ENCODE assay signal across 2 cellular contexts in the genomic region with DNA sequence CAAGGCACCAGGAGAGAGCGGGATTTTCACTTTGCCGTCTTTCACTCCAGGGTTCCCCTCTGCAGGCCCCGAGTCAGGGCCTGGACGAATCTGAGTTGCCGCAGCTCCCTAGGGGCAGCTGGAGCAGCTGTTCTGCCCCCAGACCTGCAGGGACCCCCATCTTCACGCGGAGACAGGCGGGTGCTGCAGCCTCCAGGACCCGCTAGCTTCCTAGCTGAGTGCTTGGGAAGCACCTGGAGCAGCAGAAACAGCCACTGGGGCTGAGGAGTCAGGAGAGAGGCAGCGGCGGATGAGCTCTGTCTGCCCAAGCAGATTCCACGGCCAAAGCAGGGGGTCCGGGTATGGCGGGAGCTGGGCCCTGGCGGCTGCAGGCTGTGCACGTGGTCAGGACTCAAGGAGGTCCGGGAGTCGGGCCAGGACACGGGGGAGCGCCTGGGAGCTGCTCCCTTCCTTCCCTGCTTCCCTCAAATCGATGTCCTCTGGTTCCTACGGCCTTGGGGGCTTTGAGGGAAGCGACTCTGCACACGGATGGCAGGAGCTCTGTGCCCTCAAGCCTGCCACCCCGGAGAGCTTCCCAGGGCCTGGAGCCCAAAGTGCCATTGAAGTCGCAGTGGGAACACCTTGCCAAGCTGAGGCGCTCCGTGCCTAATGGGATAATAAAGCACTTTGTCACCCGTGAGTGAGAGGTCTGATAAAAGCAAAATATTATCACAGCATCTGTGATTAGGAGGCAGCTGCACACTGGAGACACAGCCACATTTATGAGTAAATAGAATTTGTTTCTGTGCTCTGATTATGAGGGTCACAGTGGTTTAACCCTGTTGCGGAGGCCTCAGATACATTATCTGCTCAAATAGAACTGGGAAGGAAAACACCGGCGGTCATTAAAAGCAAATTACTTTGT.
A peak's percentile ranks its signal among the peaks of the same experiment; 100 is the strongest.
TF ChIP-seq lines count a peak whose summit lies in the region.

No MANE protein-coding gene starts in this region.

TF ChIP-seq in HEK293, 187 proteins besides CTCF, POLR2A, EP300 and RAD21 (continues in another document):
- peak; percentile 94 for TF ChIP-seq GLIS1 (tag by site-specific recombination; IDR thresholded peaks at IDR 0.05)
- TF ChIP-seq ZBTB8A (tag by site-specific recombination; IDR thresholded peaks at IDR 0.05), result peak; percentile 37; the same call in 1 of the 2 replicates
- TF ChIP-seq, protein P1, sequence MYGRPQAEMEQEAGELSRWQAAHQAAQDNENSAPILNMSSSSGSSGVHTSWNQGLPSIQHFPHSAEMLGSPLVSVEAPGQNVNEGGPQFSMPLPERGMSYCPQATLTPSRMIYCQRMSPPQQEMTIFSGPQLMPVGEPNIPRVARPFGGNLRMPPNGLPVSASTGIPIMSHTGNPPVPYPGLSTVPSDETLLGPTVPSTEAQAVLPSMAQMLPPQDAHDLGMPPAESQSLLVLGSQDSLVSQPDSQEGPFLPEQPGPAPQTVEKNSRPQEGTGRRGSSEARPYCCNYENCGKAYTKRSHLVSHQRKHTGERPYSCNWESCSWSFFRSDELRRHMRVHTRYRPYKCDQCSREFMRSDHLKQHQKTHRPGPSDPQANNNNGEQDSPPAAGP (tag by site-specific recombination; IDR thresholded peaks at IDR 0.05), result no peak
- TF ChIP-seq, protein P2, sequence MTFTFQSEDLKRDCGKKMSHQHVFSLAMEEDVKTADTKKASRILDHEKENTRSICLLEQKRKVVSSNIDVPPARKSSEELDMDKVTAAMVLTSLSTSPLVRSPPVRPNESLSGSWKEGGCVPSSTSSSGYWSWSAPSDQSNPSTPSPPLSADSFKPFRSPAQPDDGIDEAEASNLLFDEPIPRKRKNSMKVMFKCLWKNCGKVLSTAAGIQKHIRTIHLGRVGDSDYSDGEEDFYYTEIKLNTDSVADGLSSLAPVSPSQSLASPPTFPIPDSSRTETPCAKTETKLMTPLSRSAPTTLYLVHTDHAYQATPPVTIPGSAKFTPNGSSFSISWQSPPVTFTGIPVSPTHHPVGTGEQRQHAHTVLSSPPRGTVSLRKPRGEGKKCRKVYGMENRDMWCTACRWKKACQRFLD (tag by site-specific recombination; IDR thresholded peaks at IDR 0.05), result no peak
- no peak for TF ChIP-seq ZBTB1 (tag by site-specific recombination; IDR thresholded peaks at IDR 0.05)
- peak; percentile 98 for TF ChIP-seq ZIC2 (tag by site-specific recombination; IDR thresholded peaks at IDR 0.05)
- TF ChIP-seq TCF7L2 (IDR thresholded peaks at IDR 0.05; ENCODE audit: borderline replicate concordance, low read depth, low read length), result peak; percentile 40; the same call in 1 of the 2 replicates
- TF ChIP-seq ZNF571 (tag by site-specific recombination; IDR thresholded peaks at IDR 0.05), result no peak
- TF ChIP-seq, protein P3, sequence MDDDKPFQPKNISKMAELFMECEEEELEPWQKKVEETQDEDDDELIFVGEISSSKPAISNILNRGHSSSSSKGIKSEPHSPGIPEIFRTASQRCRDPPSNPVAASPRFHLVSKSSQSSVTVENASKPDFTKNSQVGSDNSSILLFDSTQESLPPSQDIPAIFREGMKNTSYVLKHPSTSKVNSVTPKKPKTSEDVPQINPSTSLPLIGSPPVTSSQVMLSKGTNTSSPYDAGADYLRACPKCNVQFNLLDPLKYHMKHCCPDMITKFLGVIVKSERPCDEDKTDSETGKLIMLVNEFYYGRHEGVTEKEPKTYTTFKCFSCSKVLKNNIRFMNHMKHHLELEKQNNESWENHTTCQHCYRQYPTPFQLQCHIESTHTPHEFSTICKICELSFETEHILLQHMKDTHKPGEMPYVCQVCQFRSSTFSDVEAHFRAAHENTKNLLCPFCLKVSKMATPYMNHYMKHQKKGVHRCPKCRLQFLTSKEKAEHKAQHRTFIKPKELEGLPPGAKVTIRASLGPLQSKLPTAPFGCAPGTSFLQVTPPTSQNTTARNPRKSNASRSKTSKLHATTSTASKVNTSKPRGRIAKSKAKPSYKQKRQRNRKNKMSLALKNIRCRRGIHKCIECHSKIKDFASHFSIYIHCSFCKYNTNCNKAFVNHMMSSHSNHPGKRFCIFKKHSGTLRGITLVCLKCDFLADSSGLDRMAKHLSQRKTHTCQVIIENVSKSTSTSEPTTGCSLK (tag by site-specific recombination; IDR thresholded peaks at IDR 0.05), result no peak
- no peak for TF ChIP-seq ZNF23 (tag by site-specific recombination; IDR thresholded peaks at IDR 0.05; ENCODE audit: borderline replicate concordance)
- TF ChIP-seq ZFHX2 (tag by site-specific recombination; conservative IDR thresholded peaks at IDR 0.05), result no peak
- no peak for TF ChIP-seq ZNF701 (tag by site-specific recombination; IDR thresholded peaks at IDR 0.05)
- no peak for TF ChIP-seq ZBTB20 (tag by site-specific recombination; IDR thresholded peaks at IDR 0.05)
- TF ChIP-seq, protein P4, sequence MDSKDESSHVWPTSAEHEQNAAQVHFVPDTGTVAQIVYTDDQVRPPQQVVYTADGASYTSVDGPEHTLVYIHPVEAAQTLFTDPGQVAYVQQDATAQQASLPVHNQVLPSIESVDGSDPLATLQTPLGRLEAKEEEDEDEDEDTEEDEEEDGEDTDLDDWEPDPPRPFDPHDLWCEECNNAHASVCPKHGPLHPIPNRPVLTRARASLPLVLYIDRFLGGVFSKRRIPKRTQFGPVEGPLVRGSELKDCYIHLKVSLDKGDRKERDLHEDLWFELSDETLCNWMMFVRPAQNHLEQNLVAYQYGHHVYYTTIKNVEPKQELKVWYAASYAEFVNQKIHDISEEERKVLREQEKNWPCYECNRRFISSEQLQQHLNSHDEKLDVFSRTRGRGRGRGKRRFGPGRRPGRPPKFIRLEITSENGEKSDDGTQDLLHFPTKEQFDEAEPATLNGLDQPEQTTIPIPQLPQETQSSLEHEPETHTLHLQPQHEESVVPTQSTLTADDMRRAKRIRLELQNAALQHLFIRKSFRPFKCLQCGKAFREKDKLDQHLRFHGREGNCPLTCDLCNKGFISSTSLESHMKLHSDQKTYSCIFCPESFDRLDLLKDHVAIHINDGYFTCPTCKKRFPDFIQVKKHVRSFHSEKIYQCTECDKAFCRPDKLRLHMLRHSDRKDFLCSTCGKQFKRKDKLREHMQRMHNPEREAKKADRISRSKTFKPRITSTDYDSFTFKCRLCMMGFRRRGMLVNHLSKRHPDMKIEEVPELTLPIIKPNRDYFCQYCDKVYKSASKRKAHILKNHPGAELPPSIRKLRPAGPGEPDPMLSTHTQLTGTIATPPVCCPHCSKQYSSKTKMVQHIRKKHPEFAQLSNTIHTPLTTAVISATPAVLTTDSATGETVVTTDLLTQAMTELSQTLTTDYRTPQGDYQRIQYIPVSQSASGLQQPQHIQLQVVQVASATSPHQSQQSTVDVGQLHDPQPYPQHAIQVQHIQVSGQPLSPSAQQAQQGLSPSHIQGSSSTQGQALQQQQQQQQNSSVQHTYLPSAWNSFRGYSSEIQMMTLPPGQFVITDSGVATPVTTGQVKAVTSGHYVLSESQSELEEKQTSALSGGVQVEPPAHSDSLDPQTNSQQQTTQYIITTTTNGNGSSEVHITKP (tag by site-specific recombination; IDR thresholded peaks at IDR 0.05), result peak; percentile 36; the same call in 1 of the 2 replicates
- no peak for TF ChIP-seq ZNF174 (tag by site-specific recombination; IDR thresholded peaks at IDR 0.05)
- TF ChIP-seq ZNF664 (tag by site-specific recombination; IDR thresholded peaks at IDR 0.05), result no peak
- TF ChIP-seq ZBTB17 (tag by site-specific recombination; IDR thresholded peaks at IDR 0.05), result peak; percentile 62
- TF ChIP-seq ZSCAN23 (tag by site-specific recombination; IDR thresholded peaks at IDR 0.05), result no peak

TF ChIP-seq in H1, 55 proteins besides CTCF, POLR2A, EP300 and RAD21:
- TF ChIP-seq, protein P5, sequence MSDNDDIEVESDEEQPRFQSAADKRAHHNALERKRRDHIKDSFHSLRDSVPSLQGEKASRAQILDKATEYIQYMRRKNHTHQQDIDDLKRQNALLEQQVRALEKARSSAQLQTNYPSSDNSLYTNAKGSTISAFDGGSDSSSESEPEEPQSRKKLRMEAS (IDR thresholded peaks at IDR 0.05), result peak; percentile 60; the same call in 1 of the 2 replicates
- TF ChIP-seq HDAC6 (IDR thresholded peaks at IDR 0.05; ENCODE audit: low read depth, low read length), result no peak
- TF ChIP-seq, protein P6, sequence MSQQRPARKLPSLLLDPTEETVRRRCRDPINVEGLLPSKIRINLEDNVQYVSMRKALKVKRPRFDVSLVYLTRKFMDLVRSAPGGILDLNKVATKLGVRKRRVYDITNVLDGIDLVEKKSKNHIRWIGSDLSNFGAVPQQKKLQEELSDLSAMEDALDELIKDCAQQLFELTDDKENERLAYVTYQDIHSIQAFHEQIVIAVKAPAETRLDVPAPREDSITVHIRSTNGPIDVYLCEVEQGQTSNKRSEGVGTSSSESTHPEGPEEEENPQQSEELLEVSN (IDR thresholded peaks at IDR 0.05), result peak; percentile 88
